1 cellular context compared by ENCODE assay signal in the genomic region with DNA sequence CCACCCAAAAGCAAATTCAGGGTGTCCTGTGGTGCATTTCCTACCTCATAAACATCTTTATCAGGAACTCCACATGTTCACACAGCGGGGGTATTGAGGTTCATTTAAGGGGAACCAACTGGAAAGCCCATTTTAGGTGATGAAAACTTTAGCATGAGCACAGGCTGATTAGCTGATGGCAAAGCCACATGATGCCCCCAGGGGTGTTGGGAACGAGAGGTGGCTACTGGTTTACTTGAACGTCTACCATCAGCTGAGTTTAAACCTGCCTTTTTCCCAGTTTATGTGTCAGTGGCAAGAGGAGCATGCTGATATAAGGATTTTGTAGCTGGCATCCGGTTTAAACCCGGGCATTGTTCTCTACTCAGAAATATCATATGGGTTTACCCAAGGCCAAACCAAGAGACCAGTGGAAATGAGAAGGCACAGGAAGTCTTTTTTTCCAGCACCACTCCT.
TF ChIP-seq lines count a peak whose summit lies in the region.

No MANE protein-coding gene starts in this region.

TF ChIP-seq in K562, 482 proteins besides CTCF, POLR2A, EP300 and RAD21 (continued from another document and continues in another):
- TF ChIP-seq, protein P1, sequence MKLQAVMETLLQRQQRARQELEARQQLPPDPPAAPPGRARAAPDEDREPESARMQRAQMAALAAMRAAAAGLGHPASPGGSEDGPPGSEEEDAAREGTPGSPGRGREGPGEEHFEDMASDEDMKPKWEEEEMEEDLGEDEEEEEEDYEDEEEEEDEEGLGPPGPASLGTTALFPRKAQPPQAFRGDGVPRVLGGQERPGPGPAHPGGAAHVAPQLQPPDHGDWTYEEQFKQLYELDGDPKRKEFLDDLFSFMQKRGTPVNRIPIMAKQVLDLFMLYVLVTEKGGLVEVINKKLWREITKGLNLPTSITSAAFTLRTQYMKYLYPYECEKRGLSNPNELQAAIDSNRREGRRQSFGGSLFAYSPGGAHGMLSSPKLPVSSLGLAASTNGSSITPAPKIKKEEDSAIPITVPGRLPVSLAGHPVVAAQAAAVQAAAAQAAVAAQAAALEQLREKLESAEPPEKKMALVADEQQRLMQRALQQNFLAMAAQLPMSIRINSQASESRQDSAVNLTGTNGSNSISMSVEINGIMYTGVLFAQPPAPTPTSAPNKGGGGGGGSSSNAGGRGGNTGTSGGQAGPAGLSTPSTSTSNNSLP (IDR thresholded peaks at IDR 0.05; ENCODE audit: borderline replicate concordance, low read depth, low read length) = no peak
- TF ChIP-seq ZNF444 (CRISPR knock-in tag; IDR thresholded peaks at IDR 0.05) (no peak), ZSCAN29 (IDR thresholded peaks at IDR 0.05) (no peak), SMAD2 (IDR thresholded peaks at IDR 0.05; ENCODE audit: low read depth, low read length) (no peak), LEF1 (IDR thresholded peaks at IDR 0.05) (peak; percentile 58; the same call in 1 of the 2 replicates), PRPF4 (IDR thresholded peaks at IDR 0.05; ENCODE audit: insufficient read depth, low read depth, low read length, poor library complexity, severe bottlenecking) (no peak), U2AF2 (optimal IDR thresholded peaks at IDR 0.05; ENCODE audit: low read depth, low read length) (no peak), CAMTA2 (CRISPR knock-in tag; conservative IDR thresholded peaks at IDR 0.05) (no peak), ARID1B (IDR thresholded peaks at IDR 0.05) (peak; percentile 86), CBFA2T2 (conservative IDR thresholded peaks at IDR 0.05) (peak; percentile 71), SPI1 (IDR thresholded peaks at IDR 0.05; ENCODE audit: borderline replicate concordance, low read depth, low read length) (no peak), LCOR (CRISPR knock-in tag; IDR thresholded peaks at IDR 0.05) (no peak), RBM34 (IDR thresholded peaks at IDR 0.05; ENCODE audit: borderline replicate concordance, insufficient read depth, low read length) (no peak), ETS2 (tag; IDR thresholded peaks at IDR 0.05; ENCODE audit: borderline replicate concordance, poor library complexity, severe bottlenecking) (no peak), FOS (IDR thresholded peaks at IDR 0.05; ENCODE audit: extremely low read depth, insufficient read length) (no peak), MEF2A (IDR thresholded peaks at IDR 0.05; ENCODE audit: control insufficient read depth, low read depth, low read length) (no peak), NFIC (IDR thresholded peaks at IDR 0.05) (no peak), TEAD1 (CRISPR knock-in tag; IDR thresholded peaks at IDR 0.05) (no peak), PML (IDR thresholded peaks at IDR 0.05; ENCODE audit: low read length) (peak; percentile 55; the same call in 1 of the 2 replicates), NR1H2 (CRISPR knock-in tag; IDR thresholded peaks at IDR 0.05) (no peak), POLR2B (IDR thresholded peaks at IDR 0.05; ENCODE audit: low read depth, partially characterized antibody) (no peak), KLF10 (CRISPR knock-in tag; IDR thresholded peaks at IDR 0.05) (no peak), ESRRB (CRISPR knock-in tag; IDR thresholded peaks at IDR 0.05; ENCODE audit: borderline replicate concordance) (no peak), ZBTB1 (CRISPR knock-in tag; IDR thresholded peaks at IDR 0.05; ENCODE audit: borderline replicate concordance, low read depth) (no peak), EGR1 (conservative IDR thresholded peaks at IDR 0.05) (no peak), SREBF1 (IDR thresholded peaks at IDR 0.05; ENCODE audit: borderline replicate concordance, low read depth, low read length) (no peak), PPARD (CRISPR knock-in tag; IDR thresholded peaks at IDR 0.05) (no peak), NCOA2 (IDR thresholded peaks at IDR 0.05; ENCODE audit: partially characterized antibody in 2 of 2) (peak in 1 of 2 experiments; percentile 24), ZNF780A (CRISPR knock-in tag; IDR thresholded peaks at IDR 0.05) (no peak), PTRF (tag; IDR thresholded peaks at IDR 0.05) (no peak)
- TF ChIP-seq, protein P2, sequence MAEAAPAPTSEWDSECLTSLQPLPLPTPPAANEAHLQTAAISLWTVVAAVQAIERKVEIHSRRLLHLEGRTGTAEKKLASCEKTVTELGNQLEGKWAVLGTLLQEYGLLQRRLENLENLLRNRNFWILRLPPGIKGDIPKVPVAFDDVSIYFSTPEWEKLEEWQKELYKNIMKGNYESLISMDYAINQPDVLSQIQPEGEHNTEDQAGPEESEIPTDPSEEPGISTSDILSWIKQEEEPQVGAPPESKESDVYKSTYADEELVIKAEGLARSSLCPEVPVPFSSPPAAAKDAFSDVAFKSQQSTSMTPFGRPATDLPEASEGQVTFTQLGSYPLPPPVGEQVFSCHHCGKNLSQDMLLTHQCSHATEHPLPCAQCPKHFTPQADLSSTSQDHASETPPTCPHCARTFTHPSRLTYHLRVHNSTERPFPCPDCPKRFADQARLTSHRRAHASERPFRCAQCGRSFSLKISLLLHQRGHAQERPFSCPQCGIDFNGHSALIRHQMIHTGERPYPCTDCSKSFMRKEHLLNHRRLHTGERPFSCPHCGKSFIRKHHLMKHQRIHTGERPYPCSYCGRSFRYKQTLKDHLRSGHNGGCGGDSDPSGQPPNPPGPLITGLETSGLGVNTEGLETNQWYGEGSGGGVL (CRISPR knock-in tag; IDR thresholded peaks at IDR 0.05) = no peak
- TF ChIP-seq, protein P3, sequence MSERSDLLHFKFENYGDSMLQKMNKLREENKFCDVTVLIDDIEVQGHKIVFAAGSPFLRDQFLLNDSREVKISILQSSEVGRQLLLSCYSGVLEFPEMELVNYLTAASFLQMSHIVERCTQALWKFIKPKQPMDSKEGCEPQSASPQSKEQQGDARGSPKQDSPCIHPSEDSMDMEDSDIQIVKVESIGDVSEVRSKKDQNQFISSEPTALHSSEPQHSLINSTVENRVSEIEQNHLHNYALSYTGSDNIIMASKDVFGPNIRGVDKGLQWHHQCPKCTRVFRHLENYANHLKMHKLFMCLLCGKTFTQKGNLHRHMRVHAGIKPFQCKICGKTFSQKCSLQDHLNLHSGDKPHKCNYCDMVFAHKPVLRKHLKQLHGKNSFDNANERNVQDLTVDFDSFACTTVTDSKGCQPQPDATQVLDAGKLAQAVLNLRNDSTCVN (CRISPR knock-in tag; IDR thresholded peaks at IDR 0.05) = no peak
- TF ChIP-seq, protein P4, sequence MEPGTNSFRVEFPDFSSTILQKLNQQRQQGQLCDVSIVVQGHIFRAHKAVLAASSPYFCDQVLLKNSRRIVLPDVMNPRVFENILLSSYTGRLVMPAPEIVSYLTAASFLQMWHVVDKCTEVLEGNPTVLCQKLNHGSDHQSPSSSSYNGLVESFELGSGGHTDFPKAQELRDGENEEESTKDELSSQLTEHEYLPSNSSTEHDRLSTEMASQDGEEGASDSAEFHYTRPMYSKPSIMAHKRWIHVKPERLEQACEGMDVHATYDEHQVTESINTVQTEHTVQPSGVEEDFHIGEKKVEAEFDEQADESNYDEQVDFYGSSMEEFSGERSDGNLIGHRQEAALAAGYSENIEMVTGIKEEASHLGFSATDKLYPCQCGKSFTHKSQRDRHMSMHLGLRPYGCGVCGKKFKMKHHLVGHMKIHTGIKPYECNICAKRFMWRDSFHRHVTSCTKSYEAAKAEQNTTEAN (CRISPR knock-in tag; IDR thresholded peaks at IDR 0.05) = no peak
- TF ChIP-seq, protein P5, sequence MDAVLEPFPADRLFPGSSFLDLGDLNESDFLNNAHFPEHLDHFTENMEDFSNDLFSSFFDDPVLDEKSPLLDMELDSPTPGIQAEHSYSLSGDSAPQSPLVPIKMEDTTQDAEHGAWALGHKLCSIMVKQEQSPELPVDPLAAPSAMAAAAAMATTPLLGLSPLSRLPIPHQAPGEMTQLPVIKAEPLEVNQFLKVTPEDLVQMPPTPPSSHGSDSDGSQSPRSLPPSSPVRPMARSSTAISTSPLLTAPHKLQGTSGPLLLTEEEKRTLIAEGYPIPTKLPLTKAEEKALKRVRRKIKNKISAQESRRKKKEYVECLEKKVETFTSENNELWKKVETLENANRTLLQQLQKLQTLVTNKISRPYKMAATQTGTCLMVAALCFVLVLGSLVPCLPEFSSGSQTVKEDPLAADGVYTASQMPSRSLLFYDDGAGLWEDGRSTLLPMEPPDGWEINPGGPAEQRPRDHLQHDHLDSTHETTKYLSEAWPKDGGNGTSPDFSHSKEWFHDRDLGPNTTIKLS (IDR thresholded peaks at IDR 0.05; ENCODE audit: borderline replicate concordance, low read depth) = no peak
- TF ChIP-seq, protein P6, sequence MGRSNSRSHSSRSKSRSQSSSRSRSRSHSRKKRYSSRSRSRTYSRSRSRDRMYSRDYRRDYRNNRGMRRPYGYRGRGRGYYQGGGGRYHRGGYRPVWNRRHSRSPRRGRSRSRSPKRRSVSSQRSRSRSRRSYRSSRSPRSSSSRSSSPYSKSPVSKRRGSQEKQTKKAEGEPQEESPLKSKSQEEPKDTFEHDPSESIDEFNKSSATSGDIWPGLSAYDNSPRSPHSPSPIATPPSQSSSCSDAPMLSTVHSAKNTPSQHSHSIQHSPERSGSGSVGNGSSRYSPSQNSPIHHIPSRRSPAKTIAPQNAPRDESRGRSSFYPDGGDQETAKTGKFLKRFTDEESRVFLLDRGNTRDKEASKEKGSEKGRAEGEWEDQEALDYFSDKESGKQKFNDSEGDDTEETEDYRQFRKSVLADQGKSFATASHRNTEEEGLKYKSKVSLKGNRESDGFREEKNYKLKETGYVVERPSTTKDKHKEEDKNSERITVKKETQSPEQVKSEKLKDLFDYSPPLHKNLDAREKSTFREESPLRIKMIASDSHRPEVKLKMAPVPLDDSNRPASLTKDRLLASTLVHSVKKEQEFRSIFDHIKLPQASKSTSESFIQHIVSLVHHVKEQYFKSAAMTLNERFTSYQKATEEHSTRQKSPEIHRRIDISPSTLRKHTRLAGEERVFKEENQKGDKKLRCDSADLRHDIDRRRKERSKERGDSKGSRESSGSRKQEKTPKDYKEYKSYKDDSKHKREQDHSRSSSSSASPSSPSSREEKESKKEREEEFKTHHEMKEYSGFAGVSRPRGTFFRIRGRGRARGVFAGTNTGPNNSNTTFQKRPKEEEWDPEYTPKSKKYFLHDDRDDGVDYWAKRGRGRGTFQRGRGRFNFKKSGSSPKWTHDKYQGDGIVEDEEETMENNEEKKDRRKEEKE (IDR thresholded peaks at IDR 0.05; ENCODE audit: borderline replicate concordance in 1 of 2, control insufficient read depth in 1 of 2, low read depth in 2 of 2, low read length in 1 of 2) = no peak
- TF ChIP-seq, protein P7, sequence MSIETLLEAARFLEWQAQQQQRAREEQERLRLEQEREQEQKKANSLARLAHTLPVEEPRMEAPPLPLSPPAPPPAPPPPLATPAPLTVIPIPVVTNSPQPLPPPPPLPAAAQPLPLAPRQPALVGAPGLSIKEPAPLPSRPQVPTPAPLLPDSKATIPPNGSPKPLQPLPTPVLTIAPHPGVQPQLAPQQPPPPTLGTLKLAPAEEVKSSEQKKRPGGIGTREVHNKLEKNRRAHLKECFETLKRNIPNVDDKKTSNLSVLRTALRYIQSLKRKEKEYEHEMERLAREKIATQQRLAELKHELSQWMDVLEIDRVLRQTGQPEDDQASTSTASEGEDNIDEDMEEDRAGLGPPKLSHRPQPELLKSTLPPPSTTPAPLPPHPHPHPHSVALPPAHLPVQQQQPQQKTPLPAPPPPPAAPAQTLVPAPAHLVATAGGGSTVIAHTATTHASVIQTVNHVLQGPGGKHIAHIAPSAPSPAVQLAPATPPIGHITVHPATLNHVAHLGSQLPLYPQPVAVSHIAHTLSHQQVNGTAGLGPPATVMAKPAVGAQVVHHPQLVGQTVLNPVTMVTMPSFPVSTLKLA (conservative IDR thresholded peaks at IDR 0.05) = no peak; a peak in 1 of 4 replicates
- TF ChIP-seq, protein P8, sequence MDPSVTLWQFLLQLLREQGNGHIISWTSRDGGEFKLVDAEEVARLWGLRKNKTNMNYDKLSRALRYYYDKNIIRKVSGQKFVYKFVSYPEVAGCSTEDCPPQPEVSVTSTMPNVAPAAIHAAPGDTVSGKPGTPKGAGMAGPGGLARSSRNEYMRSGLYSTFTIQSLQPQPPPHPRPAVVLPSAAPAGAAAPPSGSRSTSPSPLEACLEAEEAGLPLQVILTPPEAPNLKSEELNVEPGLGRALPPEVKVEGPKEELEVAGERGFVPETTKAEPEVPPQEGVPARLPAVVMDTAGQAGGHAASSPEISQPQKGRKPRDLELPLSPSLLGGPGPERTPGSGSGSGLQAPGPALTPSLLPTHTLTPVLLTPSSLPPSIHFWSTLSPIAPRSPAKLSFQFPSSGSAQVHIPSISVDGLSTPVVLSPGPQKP (CRISPR knock-in tag; IDR thresholded peaks at IDR 0.05) = no peak
- TF ChIP-seq, protein P9, sequence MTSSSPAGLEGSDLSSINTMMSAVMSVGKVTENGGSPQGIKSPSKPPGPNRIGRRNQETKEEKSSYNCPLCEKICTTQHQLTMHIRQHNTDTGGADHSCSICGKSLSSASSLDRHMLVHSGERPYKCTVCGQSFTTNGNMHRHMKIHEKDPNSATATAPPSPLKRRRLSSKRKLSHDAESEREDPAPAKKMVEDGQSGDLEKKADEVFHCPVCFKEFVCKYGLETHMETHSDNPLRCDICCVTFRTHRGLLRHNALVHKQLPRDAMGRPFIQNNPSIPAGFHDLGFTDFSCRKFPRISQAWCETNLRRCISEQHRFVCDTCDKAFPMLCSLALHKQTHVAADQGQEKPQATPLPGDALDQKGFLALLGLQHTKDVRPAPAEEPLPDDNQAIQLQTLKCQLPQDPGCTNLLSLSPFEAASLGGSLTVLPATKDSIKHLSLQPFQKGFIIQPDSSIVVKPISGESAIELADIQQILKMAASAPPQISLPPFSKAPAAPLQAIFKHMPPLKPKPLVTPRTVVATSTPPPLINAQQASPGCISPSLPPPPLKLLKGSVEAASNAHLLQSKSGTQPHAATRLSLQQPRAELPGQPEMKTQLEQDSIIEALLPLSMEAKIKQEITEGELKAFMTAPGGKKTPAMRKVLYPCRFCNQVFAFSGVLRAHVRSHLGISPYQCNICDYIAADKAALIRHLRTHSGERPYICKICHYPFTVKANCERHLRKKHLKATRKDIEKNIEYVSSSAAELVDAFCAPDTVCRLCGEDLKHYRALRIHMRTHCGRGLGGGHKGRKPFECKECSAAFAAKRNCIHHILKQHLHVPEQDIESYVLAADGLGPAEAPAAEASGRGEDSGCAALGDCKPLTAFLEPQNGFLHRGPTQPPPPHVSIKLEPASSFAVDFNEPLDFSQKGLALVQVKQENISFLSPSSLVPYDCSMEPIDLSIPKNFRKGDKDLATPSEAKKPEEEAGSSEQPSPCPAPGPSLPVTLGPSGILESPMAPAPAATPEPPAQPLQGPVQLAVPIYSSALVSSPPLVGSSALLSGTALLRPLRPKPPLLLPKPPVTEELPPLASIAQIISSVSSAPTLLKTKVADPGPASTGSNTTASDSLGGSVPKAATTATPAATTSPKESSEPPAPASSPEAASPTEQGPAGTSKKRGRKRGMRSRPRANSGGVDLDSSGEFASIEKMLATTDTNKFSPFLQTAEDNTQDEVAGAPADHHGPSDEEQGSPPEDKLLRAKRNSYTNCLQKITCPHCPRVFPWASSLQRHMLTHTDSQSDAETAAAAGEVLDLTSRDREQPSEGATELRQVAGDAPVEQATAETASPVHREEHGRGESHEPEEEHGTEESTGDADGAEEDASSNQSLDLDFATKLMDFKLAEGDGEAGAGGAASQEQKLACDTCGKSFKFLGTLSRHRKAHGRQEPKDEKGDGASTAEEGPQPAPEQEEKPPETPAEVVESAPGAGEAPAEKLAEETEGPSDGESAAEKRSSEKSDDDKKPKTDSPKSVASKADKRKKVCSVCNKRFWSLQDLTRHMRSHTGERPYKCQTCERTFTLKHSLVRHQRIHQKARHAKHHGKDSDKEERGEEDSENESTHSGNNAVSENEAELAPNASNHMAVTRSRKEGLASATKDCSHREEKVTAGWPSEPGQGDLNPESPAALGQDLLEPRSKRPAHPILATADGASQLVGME (CRISPR knock-in tag; IDR thresholded peaks at IDR 0.05) = no peak
